In the genomic region with DNA sequence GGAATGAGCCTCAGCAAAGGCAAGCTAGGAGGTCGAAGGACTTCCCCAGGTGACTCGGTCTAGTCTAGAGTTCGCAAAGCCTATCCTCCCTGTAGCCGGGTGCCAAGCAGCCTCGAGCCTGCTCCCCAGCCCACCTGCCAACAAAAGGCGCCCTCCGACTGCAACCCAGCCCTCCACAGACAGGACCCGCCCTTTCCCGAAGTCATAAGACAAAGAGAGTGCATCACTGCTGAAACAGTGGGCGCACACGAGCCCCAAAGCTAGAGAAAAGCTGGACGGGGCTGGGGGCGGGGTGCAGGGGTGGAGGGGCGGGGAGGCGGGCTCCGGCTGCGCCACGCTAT, we compare ENCODE assay signal across 1 cellular context.
TF ChIP-seq lines count a peak whose summit lies in the region.

No MANE protein-coding gene starts in this region.

TF ChIP-seq in IMR-90, 13 proteins besides CTCF, POLR2A, EP300 and RAD21 (continued from another document):
- TF ChIP-seq, protein P1, sequence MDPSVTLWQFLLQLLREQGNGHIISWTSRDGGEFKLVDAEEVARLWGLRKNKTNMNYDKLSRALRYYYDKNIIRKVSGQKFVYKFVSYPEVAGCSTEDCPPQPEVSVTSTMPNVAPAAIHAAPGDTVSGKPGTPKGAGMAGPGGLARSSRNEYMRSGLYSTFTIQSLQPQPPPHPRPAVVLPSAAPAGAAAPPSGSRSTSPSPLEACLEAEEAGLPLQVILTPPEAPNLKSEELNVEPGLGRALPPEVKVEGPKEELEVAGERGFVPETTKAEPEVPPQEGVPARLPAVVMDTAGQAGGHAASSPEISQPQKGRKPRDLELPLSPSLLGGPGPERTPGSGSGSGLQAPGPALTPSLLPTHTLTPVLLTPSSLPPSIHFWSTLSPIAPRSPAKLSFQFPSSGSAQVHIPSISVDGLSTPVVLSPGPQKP (IDR thresholded peaks at IDR 0.05; ENCODE audit: borderline replicate concordance, low read depth, low read length), result no peak
- TF ChIP-seq FOS (IDR thresholded peaks at IDR 0.05; ENCODE audit: low read depth, low read length), result no peak
TF ChIP-seq in IMR-90: peak in this region for 0.
